Comparison of ENCODE assay signal across 28 cellular contexts in the genomic region with DNA sequence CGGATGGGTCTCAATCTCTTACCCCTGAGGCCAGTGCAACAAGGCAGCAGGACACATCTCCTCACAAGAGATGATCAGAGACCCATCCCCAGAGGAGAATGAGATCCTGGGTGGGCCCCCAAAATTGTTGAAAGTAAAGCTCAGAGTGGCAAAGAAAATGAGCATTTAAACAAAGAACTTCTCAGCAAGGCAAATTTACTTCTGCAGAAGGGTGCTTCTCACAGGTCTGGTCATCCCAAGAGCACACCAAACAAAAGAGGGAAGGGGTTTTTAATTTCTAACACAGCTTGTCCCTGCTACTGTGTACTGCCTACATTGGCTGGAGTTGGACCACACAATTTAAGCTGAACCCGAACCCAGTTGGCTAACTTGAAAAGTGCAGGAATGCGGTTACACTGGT.
"Had no signal": no experiment of that assay in that cellular context is flagged by ENCODE, and none has a peak within 500 bp of the region (broad histone marks: within the 10 kb centered on the region; RNA-seq: fewer than 3 reads in every experiment).

No MANE protein-coding gene starts in this region.

- H3K27ac Mint-ChIP-seq: activated CD4-positive, alpha-beta T cell treated with anti-CD3 and anti-CD28 coated beads, Interleukin-2, amount 10 ng/mL, durations not matched to agents 7 days and 5 days; activated CD8-positive, alpha-beta memory T cell treated with anti-CD3 and anti-CD28 coated beads, Interleukin-2, amount 10 ng/mL, durations not matched to agents 7 days and 5 days; activated CD8-positive, alpha-beta T cell treated with anti-CD3 and anti-CD28 coated beads for 36 hours; activated naive CD4-positive, alpha-beta T cell treated with anti-CD3 and anti-CD28 coated beads, Interleukin-2, amount 50 U/mL, for 24 hours; brain; mesothelial cell of epicardium; naive thymus-derived CD8-positive, alpha-beta T cell; progenitor cell of endocrine pancreas had no signal

- ATAC-seq: activated CD8-positive, alpha-beta memory T cell treated with anti-CD3 and anti-CD28 coated beads, Interleukin-2, amount 10 ng/mL, durations not matched to agents 7 days and 5 days; activated CD8-positive, alpha-beta T cell treated with anti-CD3 and anti-CD28 coated beads for 36 hours; gastrocnemius medialis; left lobe of liver; naive thymus-derived CD8-positive, alpha-beta T cell had no signal

- H3K4me3 ChIP-seq: gastrocnemius medialis, lung, sigmoid colon, thoracic aorta, upper lobe of left lung had no signal

- H3K27me3 ChIP-seq: gastrocnemius medialis, sigmoid colon, upper lobe of left lung had no signal

- H3K4me1 ChIP-seq: gastrocnemius medialis, sigmoid colon, upper lobe of left lung had no signal

- FAIRE-seq: keratinocyte, TTC549 had no signal

- H3K36me3 Mint-ChIP-seq: activated CD8-positive, alpha-beta memory T cell treated with anti-CD3 and anti-CD28 coated beads, Interleukin-2, amount 10 ng/mL, durations not matched to agents 7 days and 5 days; activated naive CD4-positive, alpha-beta T cell treated with anti-CD3 and anti-CD28 coated beads, Interleukin-2, amount 50 U/mL, for 24 hours; brain had no signal

- H3K4me3 Mint-ChIP-seq: activated CD4-positive, alpha-beta T cell treated with anti-CD3 and anti-CD28 coated beads, Interleukin-2, amount 10 ng/mL, durations not matched to agents 7 days and 5 days; activated CD8-positive, alpha-beta memory T cell treated with anti-CD3 and anti-CD28 coated beads, Interleukin-2, amount 10 ng/mL, durations not matched to agents 7 days and 5 days; activated CD8-positive, alpha-beta T cell treated with anti-CD3 and anti-CD28 coated beads for 36 hours; activated naive CD4-positive, alpha-beta T cell treated with anti-CD3 and anti-CD28 coated beads, Interleukin-2, amount 50 U/mL, for 24 hours; brain; mesothelial cell of epicardium; naive thymus-derived CD8-positive, alpha-beta T cell had no signal

- H3K9me3 ChIP-seq: gastrocnemius medialis had no signal

- H3K36me3 ChIP-seq: gastrocnemius medialis, sigmoid colon, thoracic aorta, upper lobe of left lung, WERI-Rb-1 had no signal

- DNase-seq: activated CD4-positive, alpha-beta T cell treated with anti-CD3 and anti-CD28 coated beads, Interleukin-2, amount 10 ng/mL, durations not matched to agents 7 days and 5 days; activated CD4-positive, CD25-positive, alpha-beta regulatory T cell treated with anti-CD3 and anti-CD28 coated beads, Interleukin-2, amount 50 U/mL, for 72 hours; activated CD8-positive, alpha-beta memory T cell treated with anti-CD3 and anti-CD28 coated beads, Interleukin-2, amount 10 ng/mL, durations not matched to agents 7 days and 5 days; activated CD8-positive, alpha-beta T cell treated with anti-CD3 and anti-CD28 coated beads for 36 hours; activated gamma-delta T cell; activated T-cell treated with anti-CD3 and anti-CD28 coated beads for 4 hours; anterior cingulate cortex; central memory CD4-positive, alpha-beta T cell; dermis blood vessel endothelial cell; effector CD8-positive, alpha-beta T cell; gastrocnemius medialis; naive thymus-derived CD8-positive, alpha-beta T cell; retina; sigmoid colon; stimulated activated CD4-positive, alpha-beta T cell treated with anti-CD3 and anti-CD28 coated beads, Interleukin-2, amount 100 ng/mL, for 48 hours; stimulated activated naive CD4-positive, alpha-beta T cell; T-helper 1 cell; upper lobe of left lung; WERI-Rb-1 had no signal

- H3K4me1 Mint-ChIP-seq: activated CD4-positive, alpha-beta T cell treated with anti-CD3 and anti-CD28 coated beads, Interleukin-2, amount 10 ng/mL, durations not matched to agents 7 days and 5 days; activated CD8-positive, alpha-beta memory T cell treated with anti-CD3 and anti-CD28 coated beads, Interleukin-2, amount 10 ng/mL, durations not matched to agents 7 days and 5 days; activated naive CD4-positive, alpha-beta T cell treated with anti-CD3 and anti-CD28 coated beads, Interleukin-2, amount 50 U/mL, for 24 hours; brain; mesothelial cell of epicardium; naive thymus-derived CD8-positive, alpha-beta T cell had no signal

- H3K27ac ChIP-seq: gastrocnemius medialis, sigmoid colon, thoracic aorta, upper lobe of left lung, WERI-Rb-1 had no signal

- H3K27me3 Mint-ChIP-seq: activated CD4-positive, alpha-beta T cell treated with anti-CD3 and anti-CD28 coated beads, Interleukin-2, amount 10 ng/mL, durations not matched to agents 7 days and 5 days; activated CD8-positive, alpha-beta memory T cell treated with anti-CD3 and anti-CD28 coated beads, Interleukin-2, amount 10 ng/mL, durations not matched to agents 7 days and 5 days; activated CD8-positive, alpha-beta T cell treated with anti-CD3 and anti-CD28 coated beads for 36 hours; activated naive CD4-positive, alpha-beta T cell treated with anti-CD3 and anti-CD28 coated beads, Interleukin-2, amount 50 U/mL, for 24 hours; naive thymus-derived CD8-positive, alpha-beta T cell; progenitor cell of endocrine pancreas had no signal
